16 cellular contexts compared by ENCODE assay signal in the genomic region with DNA sequence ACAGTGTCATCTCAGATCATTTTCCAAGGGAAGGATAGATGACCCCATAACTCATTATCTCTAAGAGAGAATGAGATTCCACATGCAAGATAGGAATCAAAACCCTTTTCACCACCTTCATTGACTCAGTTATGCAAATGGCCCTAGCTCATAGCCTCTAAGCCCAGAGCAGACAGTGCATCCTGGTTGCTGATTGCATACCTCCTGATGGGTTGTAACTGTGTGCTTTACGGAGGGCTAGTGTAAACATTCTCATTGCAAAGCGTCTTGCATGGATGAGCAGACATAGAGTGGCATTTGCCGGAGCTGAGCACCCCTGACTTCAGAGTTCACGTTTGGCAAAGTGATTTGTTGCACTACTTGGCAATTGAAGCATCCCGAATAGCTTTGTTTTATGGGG.
"Had no signal": no experiment of that assay in that cellular context is flagged by ENCODE, and none has a peak within 500 bp of the region (broad histone marks: within the 10 kb centered on the region; RNA-seq: fewer than 3 reads in every experiment).

No MANE protein-coding gene starts in this region.

- H3K4me3 ChIP-seq: ascending aorta, dorsolateral prefrontal cortex, esophagus squamous epithelium, left ventricle myocardium inferior, ovary, suprapubic skin, upper lobe of left lung had no signal

- H3K27ac ChIP-seq: ascending aorta, dorsolateral prefrontal cortex, esophagus squamous epithelium, left ventricle myocardium inferior, ovary, suprapubic skin, upper lobe of left lung had no signal

- H3K4me3 Mint-ChIP-seq: activated CD4-positive, alpha-beta T cell treated with anti-CD3 and anti-CD28 coated beads for 36 hours; activated CD8-positive, alpha-beta T cell treated with anti-CD3 and anti-CD28 coated beads, Interleukin-2, amount 10 ng/mL, durations not matched to agents 7 days and 5 days; memory B cell had no signal

- H3K36me3 Mint-ChIP-seq: memory B cell had no signal

- H3K9me3 ChIP-seq: ascending aorta, esophagus squamous epithelium, left ventricle myocardium inferior, ovary, suprapubic skin, upper lobe of left lung had no signal

- H3K36me3 ChIP-seq: ascending aorta, esophagus squamous epithelium, left ventricle myocardium inferior, ovary, suprapubic skin, upper lobe of left lung had no signal

- H3K9me3 Mint-ChIP-seq: memory B cell had no signal

- H3K27ac Mint-ChIP-seq: activated CD4-positive, alpha-beta T cell treated with anti-CD3 and anti-CD28 coated beads for 36 hours; activated CD8-positive, alpha-beta T cell treated with anti-CD3 and anti-CD28 coated beads, Interleukin-2, amount 10 ng/mL, durations not matched to agents 7 days and 5 days; memory B cell had no signal

- H3K27me3 Mint-ChIP-seq: activated CD4-positive, alpha-beta T cell treated with anti-CD3 and anti-CD28 coated beads for 36 hours; memory B cell had no signal

- H3K4me1 Mint-ChIP-seq: activated CD4-positive, alpha-beta T cell treated with anti-CD3 and anti-CD28 coated beads for 36 hours; memory B cell had no signal

- FAIRE-seq: islet of Langerhans had no signal

- H3K27me3 ChIP-seq: ascending aorta, esophagus squamous epithelium, ovary, suprapubic skin, upper lobe of left lung had no signal

- DNase-seq: activated CD4-positive, alpha-beta T cell treated with anti-CD3 and anti-CD28 coated beads for 36 hours; activated CD8-positive, alpha-beta memory T cell treated with anti-CD3 and anti-CD28 coated beads, Interleukin-2, amount 50 U/mL, for 48 hours; activated CD8-positive, alpha-beta T cell treated with anti-CD3 and anti-CD28 coated beads, Interleukin-2, amount 10 ng/mL, durations not matched to agents 7 days and 5 days; esophagus squamous epithelium; foreskin fibroblast; left ventricle myocardium inferior; ovary; stimulated activated CD4-positive, alpha-beta T cell treated with anti-CD3 and anti-CD28 coated beads, Interleukin-4, amount 100 ng/mL, for 1 hour; stimulated activated CD8-positive, alpha-beta memory T cell treated with anti-CD3 and anti-CD28 coated beads, Interleukin-4, amount 100 ng/mL, for 48 hours; stimulated activated naive CD8-positive, alpha-beta T cell treated with anti-CD3 and anti-CD28 coated beads, Interleukin-15, Interleukin-2, amounts not matched to agents 100 U/mL and 50 U/mL, for 24 hours; upper lobe of left lung had no signal

- H3K4me1 ChIP-seq: ascending aorta, esophagus squamous epithelium, left ventricle myocardium inferior, suprapubic skin, upper lobe of left lung had no signal
